ENCODE assay signal across 27 cellular contexts in the genomic region with DNA sequence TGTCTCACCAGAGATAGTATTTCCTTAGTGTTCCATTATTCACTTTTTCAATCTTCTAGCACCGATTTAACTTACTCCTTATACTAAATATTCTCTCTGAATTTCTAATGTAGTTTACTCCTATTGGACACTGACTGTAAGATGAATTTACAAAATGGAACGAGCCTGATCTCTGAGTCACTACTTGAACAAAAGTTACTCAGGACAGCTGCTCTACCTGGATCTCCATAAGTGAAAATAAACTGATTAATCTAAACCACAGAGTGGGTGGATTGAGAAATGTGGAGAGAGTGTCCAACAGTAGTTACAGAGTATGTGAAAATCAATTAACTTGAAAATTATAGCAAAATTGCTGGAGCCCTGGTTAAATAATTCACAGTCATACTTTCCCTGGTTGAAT.
"Had no signal": no experiment of that assay in that cellular context is flagged by ENCODE, and none has a peak within 500 bp of the region (broad histone marks: within the 10 kb centered on the region; RNA-seq: fewer than 3 reads in every experiment).

No MANE protein-coding gene starts in this region.

- H3K4me1 ChIP-seq: adrenal gland, body of pancreas, esophagus muscularis mucosa, foreskin keratinocyte, gastrocnemius medialis, heart left ventricle had no signal

- H3K27me3 ChIP-seq: adrenal gland, body of pancreas, dorsolateral prefrontal cortex, esophagus muscularis mucosa, foreskin keratinocyte, gastrocnemius medialis, heart left ventricle had no signal

- H3K9me3 ChIP-seq: adrenal gland, body of pancreas, gastrocnemius medialis had no signal

- DNase-seq: activated CD4-positive, alpha-beta T cell treated with anti-CD3 and anti-CD28 coated beads for 1 hour; activated CD4-positive, alpha-beta T cell treated with anti-CD3 and anti-CD28 coated beads for 4 hours; activated CD4-positive, alpha-beta T cell treated with anti-CD3 and anti-CD28 coated beads, Interleukin-2, amount 10 ng/mL, durations not matched to agents 7 days and 5 days; activated CD4-positive, alpha-beta T cell treated with anti-CD3 and anti-CD28 coated beads, Interleukin-2, amount 50 U/mL, for 4 hours; activated CD8-positive, alpha-beta memory T cell treated with anti-CD3 and anti-CD28 coated beads for 24 hours; activated CD8-positive, alpha-beta T cell treated with anti-CD3 and anti-CD28 coated beads for 36 hours; activated effector memory CD4-positive, alpha-beta T cell treated with anti-CD3 and anti-CD28 coated beads, Interleukin-2, amount 50 U/mL, for 16 hours; activated naive CD4-positive, alpha-beta T cell treated with anti-CD3 and anti-CD28 coated beads for 36 hours; activated naive CD8-positive, alpha-beta T cell treated with anti-CD3 and anti-CD28 coated beads for 36 hours; activated naive CD8-positive, alpha-beta T cell treated with anti-CD3 and anti-CD28 coated beads, Interleukin-2, amount 50 U/mL, for 24 hours; activated T-cell treated with anti-CD3 and anti-CD28 coated beads, Interleukin-2, amount 50 U/mL, for 4 hours; adrenal gland; amygdala; aorta; body of pancreas; dorsolateral prefrontal cortex; effector memory CD4-positive, alpha-beta T cell; endodermal cell; erythroblast; gastrocnemius medialis; glutamatergic neuron; heart left ventricle; T-helper 1 cell; T-helper 17 cell had no signal

- H3K4me3 ChIP-seq: adrenal gland, body of pancreas, coronary artery, dorsolateral prefrontal cortex, esophagus muscularis mucosa, gastrocnemius medialis, heart left ventricle had no signal

- H3K27ac ChIP-seq: adrenal gland, body of pancreas, coronary artery, dorsolateral prefrontal cortex, esophagus muscularis mucosa, foreskin keratinocyte, gastrocnemius medialis, heart left ventricle had no signal

- H3K36me3 ChIP-seq: adrenal gland, esophagus muscularis mucosa, gastrocnemius medialis, heart left ventricle had no signal
